Comparison of ENCODE assay signal across 13 cellular contexts in genomic region chr6:111485316-111485715, GRCh38. TPM values are rescaled to one million over a fixed set of nuclear protein-coding genes. Genes with fewer than 3 reads are reported as not detected.
DNase-seq lines count a peak whose midpoint lies in the region; ATAC-seq, FAIRE-seq and TF ChIP-seq lines count a peak whose summit lies in the region.
"Had no signal": no experiment of that assay in that cellular context is flagged by ENCODE, and none has a peak within 500 bp of the region (broad histone marks: within the 10 kb centered on the region; RNA-seq: fewer than 3 reads in every experiment).

No MANE protein-coding gene starts in this region.

- TF ChIP-seq CTCF in progenitor cell of endocrine pancreas (IDR thresholded peaks at IDR 0.05; ENCODE audit: unreplicated experiment), result no peak

- DNase-seq in OCI-M1 (lab: John Stamatoyannopoulos, UW) (peak; percentile 34), progenitor cell of endocrine pancreas (ENCODE audit: low spot score, unreplicated experiment) (no peak), SHP77 treated with DMSO at 0.1 percent for 48 hours (lab: John Stamatoyannopoulos, UW) (no peak), Ammon's horn (ENCODE audit: low spot score) (no peak)
- DNase-seq in effector memory CD8-positive, alpha-beta T cell, result no peak
- DNase-seq: activated gamma-delta T cell treated with Interleukin-2 at 50 U/mL for 16 hours; foreskin keratinocyte; stimulated activated naive CD4-positive, alpha-beta T cell treated with Interleukin-2 at 50 U/mL for 16 hours had no signal

- peak overlapping the region; percentile 17 to 37 for H3K4me3 Mint-ChIP-seq in effector memory CD8-positive, alpha-beta T cell
- H3K4me3 Mint-ChIP-seq in progenitor cell of endocrine pancreas (ENCODE audit: low read depth), result peak overlapping the region; percentile 44

- H3K4me1 Mint-ChIP-seq in effector memory CD8-positive, alpha-beta T cell (ENCODE audit: low read depth in 2 of 2), result peaks cover 35 to 43% of the 10 kb centered on the region in 2 donors
- H3K4me1 Mint-ChIP-seq in progenitor cell of endocrine pancreas (ENCODE audit: low read depth), result peaks cover 23% of the 10 kb centered on the region

- H3K27me3 Mint-ChIP-seq in effector memory CD8-positive, alpha-beta T cell, result no peaks in the 10 kb centered on the region
- no peaks in the 10 kb centered on the region for H3K27me3 Mint-ChIP-seq in progenitor cell of endocrine pancreas
- H3K27me3 Mint-ChIP-seq: IgD-negative memory B cell had no signal

- ATAC-seq in effector memory CD8-positive, alpha-beta T cell (replicated peaks), result no peak
- no peak for ATAC-seq in GM18907 (IDR thresholded peaks at IDR 0.05; ENCODE audit: unreplicated experiment)
- no peak for ATAC-seq in HG03175 (IDR thresholded peaks at IDR 0.05; ENCODE audit: unreplicated experiment)
- ATAC-seq: foreskin keratinocyte had no signal

- H3K27ac Mint-ChIP-seq in effector memory CD8-positive, alpha-beta T cell, result no peak overlapping the region
- H3K27ac Mint-ChIP-seq in progenitor cell of endocrine pancreas, result peak overlapping the region; percentile 45

- no peaks in the 10 kb centered on the region for H3K9me3 Mint-ChIP-seq in effector memory CD8-positive, alpha-beta T cell
- no peaks in the 10 kb centered on the region for H3K9me3 Mint-ChIP-seq in progenitor cell of endocrine pancreas (ENCODE audit: low read depth)
- H3K9me3 Mint-ChIP-seq: IgD-negative memory B cell had no signal

- peaks cover 29% of the 10 kb centered on the region for H3K36me3 Mint-ChIP-seq in effector memory CD8-positive, alpha-beta T cell (ENCODE audit: insufficient read depth)
- H3K36me3 Mint-ChIP-seq in progenitor cell of endocrine pancreas (ENCODE audit: insufficient read depth), result peaks cover 12% of the 10 kb centered on the region

- FAIRE-seq in G401.6 (lab: Jason Lieb, UNC), result peak; percentile 3
- FAIRE-seq: RCC 7860 had no signal

RNA-seq across cellular contexts. Expression of gene REV3L, which starts 2.3 kb away (rescaled TPM):
- total RNA-seq in progenitor cell of endocrine pancreas, result 40.0 and 40.5 TPM in 2 replicates
